In genomic region chr16:725463-726187, GRCh38 we compare ENCODE assay signal across 1 cellular context.
TF ChIP-seq lines count a peak whose summit lies in the region.

No MANE protein-coding gene starts in this region.

TF ChIP-seq in HEK293, 187 proteins besides CTCF, POLR2A, EP300 and RAD21 (continued from another document and continues in another):
- no peak for TF ChIP-seq ZBTB44 (tag by site-specific recombination; IDR thresholded peaks at IDR 0.05)
- TF ChIP-seq ZFHX2 (tag by site-specific recombination; conservative IDR thresholded peaks at IDR 0.05): peak; percentile 91
- TF ChIP-seq ZSCAN16 (tag by site-specific recombination; IDR thresholded peaks at IDR 0.05): no peak
- no peak for TF ChIP-seq ZNF132 (tag by site-specific recombination; IDR thresholded peaks at IDR 0.05; ENCODE audit: borderline replicate concordance)
- peak; percentile 91 for TF ChIP-seq EGR2 (tag by site-specific recombination; IDR thresholded peaks at IDR 0.05; ENCODE audit: low read depth)
- TF ChIP-seq PBX3 (CRISPR knock-in tag; IDR thresholded peaks at IDR 0.05): no peak
- no peak for TF ChIP-seq ZNF76 (tag by site-specific recombination; IDR thresholded peaks at IDR 0.05; ENCODE audit: borderline replicate concordance, low read depth)
- TF ChIP-seq ZNF514 (tag by site-specific recombination; IDR thresholded peaks at IDR 0.05): no peak
- TF ChIP-seq ZNF626 (tag by site-specific recombination; IDR thresholded peaks at IDR 0.05): no peak
- no peak for TF ChIP-seq ZNF610 (tag by site-specific recombination; IDR thresholded peaks at IDR 0.05; ENCODE audit: borderline replicate concordance)
- TF ChIP-seq ZBTB49 (tag by site-specific recombination; IDR thresholded peaks at IDR 0.05; ENCODE audit: low read depth): no peak
- no peak for TF ChIP-seq ZNF169 (tag by site-specific recombination; IDR thresholded peaks at IDR 0.05)
- TF ChIP-seq ZNF133 (tag by site-specific recombination; IDR thresholded peaks at IDR 0.05): no peak
- TF ChIP-seq ZFP69B (tag by site-specific recombination; IDR thresholded peaks at IDR 0.05): peak; percentile 67; the same call in 1 of the 2 replicates
- peak; percentile 90 for TF ChIP-seq GLIS1 (tag by site-specific recombination; IDR thresholded peaks at IDR 0.05)
- no peak for TF ChIP-seq PATZ1 (tag by site-specific recombination; IDR thresholded peaks at IDR 0.05)
- no peak for TF ChIP-seq ZBTB7A (tag by site-specific recombination; IDR thresholded peaks at IDR 0.05; ENCODE audit: low read depth)
- TF ChIP-seq ZNF549 (tag by site-specific recombination; IDR thresholded peaks at IDR 0.05): no peak
- no peak for TF ChIP-seq ZBTB26 (tag by site-specific recombination; optimal IDR thresholded peaks at IDR 0.05)
- TF ChIP-seq ZNF354C (tag by site-specific recombination; IDR thresholded peaks at IDR 0.05; ENCODE audit: borderline replicate concordance, low read depth): no peak
- TF ChIP-seq REPIN1 (tag by site-specific recombination; IDR thresholded peaks at IDR 0.05; ENCODE audit: low read depth): no peak
- TF ChIP-seq ZNF660 (tag by site-specific recombination; IDR thresholded peaks at IDR 0.05): no peak
- no peak for TF ChIP-seq ATF2 (tag by site-specific recombination; IDR thresholded peaks at IDR 0.05; ENCODE audit: low read depth)
- no peak for TF ChIP-seq ZNF473 (tag by site-specific recombination; IDR thresholded peaks at IDR 0.05)
- no peak for TF ChIP-seq ZNF558 (tag by site-specific recombination; IDR thresholded peaks at IDR 0.05)
- no peak for TF ChIP-seq ZBTB17 (tag by site-specific recombination; IDR thresholded peaks at IDR 0.05)
- no peak for TF ChIP-seq ZNF449 (tag by site-specific recombination; IDR thresholded peaks at IDR 0.05)
- TF ChIP-seq ZNF335 (tag by site-specific recombination; conservative IDR thresholded peaks at IDR 0.05): no peak
- TF ChIP-seq ZNF138 (tag by site-specific recombination; IDR thresholded peaks at IDR 0.05; ENCODE audit: borderline replicate concordance): no peak
- TF ChIP-seq ZNF747 (tag by site-specific recombination; IDR thresholded peaks at IDR 0.05): no peak
- TF ChIP-seq HIC1 (tag by site-specific recombination; IDR thresholded peaks at IDR 0.05): peak; percentile 21; the same call in 1 of the 2 replicates
- peak; percentile 27; the same call in 1 of the 2 replicates for TF ChIP-seq ZNF692 (tag by site-specific recombination; IDR thresholded peaks at IDR 0.05)
- TF ChIP-seq ZNF830 (tag by site-specific recombination; IDR thresholded peaks at IDR 0.05; ENCODE audit: low read depth): no peak
- no peak for TF ChIP-seq ZNF184 (tag by site-specific recombination; IDR thresholded peaks at IDR 0.05)
- TF ChIP-seq TSHZ1 (tag by site-specific recombination; IDR thresholded peaks at IDR 0.05; ENCODE audit: borderline replicate concordance): no peak
- TF ChIP-seq ZSCAN23 (tag by site-specific recombination; IDR thresholded peaks at IDR 0.05): no peak
- TF ChIP-seq ZNF768 (tag by site-specific recombination; IDR thresholded peaks at IDR 0.05): no peak
- no peak for TF ChIP-seq ZNF26 (tag by site-specific recombination; IDR thresholded peaks at IDR 0.05)
- TF ChIP-seq ZEB2 (tag by site-specific recombination; IDR thresholded peaks at IDR 0.05): peak; percentile 55; the same call in 1 of the 2 replicates
- no peak for TF ChIP-seq ZNF544 (tag by site-specific recombination; IDR thresholded peaks at IDR 0.05)
